ENCODE assay signal across 2 cellular contexts in genomic region chr6:168128631-168129291, GRCh38.
TF ChIP-seq lines count a peak whose summit lies in the region.

No MANE protein-coding gene starts in this region.

TF ChIP-seq in HepG2, 621 proteins besides CTCF, POLR2A, EP300 and RAD21 (continued from another document):
- TF ChIP-seq, protein P1, sequence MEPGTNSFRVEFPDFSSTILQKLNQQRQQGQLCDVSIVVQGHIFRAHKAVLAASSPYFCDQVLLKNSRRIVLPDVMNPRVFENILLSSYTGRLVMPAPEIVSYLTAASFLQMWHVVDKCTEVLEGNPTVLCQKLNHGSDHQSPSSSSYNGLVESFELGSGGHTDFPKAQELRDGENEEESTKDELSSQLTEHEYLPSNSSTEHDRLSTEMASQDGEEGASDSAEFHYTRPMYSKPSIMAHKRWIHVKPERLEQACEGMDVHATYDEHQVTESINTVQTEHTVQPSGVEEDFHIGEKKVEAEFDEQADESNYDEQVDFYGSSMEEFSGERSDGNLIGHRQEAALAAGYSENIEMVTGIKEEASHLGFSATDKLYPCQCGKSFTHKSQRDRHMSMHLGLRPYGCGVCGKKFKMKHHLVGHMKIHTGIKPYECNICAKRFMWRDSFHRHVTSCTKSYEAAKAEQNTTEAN (CRISPR knock-in tag; conservative IDR thresholded peaks at IDR 0.05): no peak
- TF ChIP-seq EED (CRISPR knock-in tag; IDR thresholded peaks at IDR 0.05) (0 out of 2 replicates have a peak, but pooled peaks have one; percentile 27), ZNF839 (CRISPR knock-in tag; IDR thresholded peaks at IDR 0.05; ENCODE audit: borderline replicate concordance) (no peak)

TF ChIP-seq in SK-N-SH treated with all-trans-retinoic acid at 6 μM for 48 hours, 23 proteins besides CTCF, POLR2A, EP300 and RAD21 (continued from another document):
- TF ChIP-seq CSRNP3 (CRISPR knock-in tag; IDR thresholded peaks at IDR 0.05) (no peak), ZNF565 (CRISPR knock-in tag; conservative IDR thresholded peaks at IDR 0.05; ENCODE audit: low read depth) (no peak), PPARA (CRISPR knock-in tag; IDR thresholded peaks at IDR 0.05; ENCODE audit: borderline replicate concordance) (no peak), ZNF8 (CRISPR knock-in tag; IDR thresholded peaks at IDR 0.05) (no peak), ZFP30 (CRISPR knock-in tag; IDR thresholded peaks at IDR 0.05) (no peak), ZC3H10 (CRISPR knock-in tag; IDR thresholded peaks at IDR 0.05) (no peak), RARB (CRISPR knock-in tag; IDR thresholded peaks at IDR 0.05) (no peak), ZNF70 (CRISPR knock-in tag; IDR thresholded peaks at IDR 0.05) (no peak), TCF4 (CRISPR knock-in tag; IDR thresholded peaks at IDR 0.05; ENCODE audit: borderline replicate concordance) (no peak), ESRRG (CRISPR knock-in tag; IDR thresholded peaks at IDR 0.05) (no peak), TSHZ2 (CRISPR knock-in tag; IDR thresholded peaks at IDR 0.05) (no peak), ZFP3 (CRISPR knock-in tag; IDR thresholded peaks at IDR 0.05) (no peak), OSR1 (CRISPR knock-in tag; IDR thresholded peaks at IDR 0.05) (no peak)
